In genomic region chr10:97866524-97867219, GRCh38 we compare ENCODE assay signal across 15 cellular contexts.
"Had no signal": no experiment of that assay in that cellular context is flagged by ENCODE, and none has a peak within 500 bp of the region (broad histone marks: within the 10 kb centered on the region; RNA-seq: fewer than 3 reads in every experiment).

No MANE protein-coding gene starts in this region.

- H3K4me3 ChIP-seq: hepatocyte, lower lobe of right lung, pancreas had no signal

- H3K27me3 ChIP-seq: pancreas had no signal

- H3K27ac ChIP-seq: epithelial cell of prostate, hepatocyte, lower lobe of right lung, pancreas, VCaP had no signal

- H3K9me3 Mint-ChIP-seq: activated naive CD8-positive, alpha-beta T cell treated with anti-CD3 and anti-CD28 coated beads for 36 hours; activated T-cell treated with anti-CD3 and anti-CD28 coated beads, Interleukin-2, amount 50 U/mL, for 72 hours; T-cell had no signal

- H3K27ac Mint-ChIP-seq: activated naive CD8-positive, alpha-beta T cell treated with anti-CD3 and anti-CD28 coated beads for 36 hours; activated T-cell treated with anti-CD3 and anti-CD28 coated beads, Interleukin-2, amount 50 U/mL, for 72 hours; T-cell had no signal

- H3K9me3 ChIP-seq: lower lobe of right lung, pancreas had no signal

- H3K4me3 Mint-ChIP-seq: activated naive CD8-positive, alpha-beta T cell treated with anti-CD3 and anti-CD28 coated beads for 36 hours; activated T-cell treated with anti-CD3 and anti-CD28 coated beads, Interleukin-2, amount 50 U/mL, for 72 hours; T-cell had no signal

- H3K36me3 ChIP-seq: lower lobe of right lung, pancreas had no signal

- H3K36me3 Mint-ChIP-seq: activated naive CD8-positive, alpha-beta T cell treated with anti-CD3 and anti-CD28 coated beads for 36 hours had no signal

- H3K27me3 Mint-ChIP-seq: activated naive CD8-positive, alpha-beta T cell treated with anti-CD3 and anti-CD28 coated beads for 36 hours; T-cell had no signal

- DNase-seq: activated CD4-positive, alpha-beta T cell treated with anti-CD3 and anti-CD28 coated beads for 1 hour; activated gamma-delta T cell; activated naive CD8-positive, alpha-beta T cell treated with anti-CD3 and anti-CD28 coated beads for 36 hours; activated T-cell treated with anti-CD3 and anti-CD28 coated beads, Interleukin-2, amount 50 U/mL, for 72 hours; amniotic stem cell; foreskin fibroblast; lower lobe of right lung; midbrain; stimulated activated naive CD4-positive, alpha-beta T cell; T-cell had no signal

- ATAC-seq: activated T-cell treated with anti-CD3 and anti-CD28 coated beads, Interleukin-2, amount 50 U/mL, for 72 hours; lower lobe of right lung; pancreas; SK-N-SH treated with all-trans-retinoic acid at 6 μM for 48 hours; T-cell had no signal
